In the genomic region with DNA sequence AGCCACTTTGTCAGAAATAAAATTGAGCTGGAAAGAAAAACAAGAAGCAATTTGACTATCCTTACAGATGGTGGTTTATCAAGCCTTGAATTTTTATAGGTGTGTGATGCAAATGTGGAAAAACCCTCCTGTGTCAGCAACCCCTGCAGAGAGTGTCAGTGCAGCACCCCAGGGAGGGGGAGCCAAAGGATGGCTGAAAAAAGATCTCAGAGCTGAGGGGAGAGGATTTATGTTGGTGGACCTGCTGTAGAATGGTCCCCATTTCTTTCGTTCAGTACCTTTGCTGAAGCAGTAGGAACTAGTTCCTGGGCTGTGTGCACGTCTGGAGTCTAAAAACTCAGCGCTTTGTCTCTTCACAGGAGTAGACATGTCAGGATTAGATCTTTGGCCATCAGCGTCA, we compare ENCODE assay signal across 22 cellular contexts.
A peak's percentile ranks its signal among the peaks of the same experiment; 100 is the strongest.
DNase-seq lines count a peak whose midpoint lies in the region; ATAC-seq and TF ChIP-seq lines count a peak whose summit lies in the region.
"Had no signal": no experiment of that assay in that cellular context is flagged by ENCODE, and none has a peak within 500 bp of the region (broad histone marks: within the 10 kb centered on the region; RNA-seq: fewer than 3 reads in every experiment).

No MANE protein-coding gene starts in this region.

- H3K4me2 ChIP-seq in MM.1S (ENCODE audit: low read depth, low read length): peak overlapping the region; percentile 6; the same call in 1 of the 2 replicates
- H3K4me2 ChIP-seq: BLaER1 had no signal

- no peaks in the 10 kb centered on the region for H3K79me2 ChIP-seq in MM.1S (ENCODE audit: low read length)

- H3K27me3 ChIP-seq in MM.1S (replicated peaks; ENCODE audit: insufficient read depth, low read length): no peaks in the 10 kb centered on the region
- H3K27me3 ChIP-seq: BLaER1, SJCRH30 had no signal

- TF ChIP-seq CTCF in MM.1S (IDR thresholded peaks at IDR 0.05; ENCODE audit: low read length) (no peak), choroid plexus epithelial cell (conservative IDR thresholded peaks at IDR 0.05; ENCODE audit: low read depth, low read length) (no peak), nephron progenitor cell (IDR thresholded peaks at IDR 0.05) (no peak)

- H3K36me3 ChIP-seq in MM.1S (replicated peaks; ENCODE audit: insufficient read depth, low read length): no peaks in the 10 kb centered on the region
- H3K36me3 ChIP-seq: BLaER1, SJCRH30 had no signal

- peak; percentile 47 for DNase-seq in NCI-H2171 treated with DMSO at 0.1 percent for 48 hours (lab: John Stamatoyannopoulos, UW)
- no peak for DNase-seq in NCI-H2171 (lab: John Stamatoyannopoulos, UW)
- DNase-seq in MM.1S: peak; percentile 37
- peak; percentile 15 for DNase-seq in choroid plexus epithelial cell (ENCODE audit: low read depth)
- no peak for DNase-seq in nephron progenitor cell
- no peak for DNase-seq in NK-92 (lab: John Stamatoyannopoulos, UW; ENCODE audit: unreplicated experiment)
- DNase-seq in NCI-H748 treated with DMSO at 0.1 percent for 48 hours (lab: John Stamatoyannopoulos, UW): no peak
- DNase-seq: ACHN; Caco-2; CD4-positive, alpha-beta memory T cell; DMS153; NCI-H1092 treated with DMSO at 0.1 percent for 48 hours; NCI-H1436 treated with DMSO at 0.1 percent for 48 hours; NCI-H2029 treated with DMSO at 0.1 percent for 48 hours; NCI-H82; OCI-M1; SJCRH30 had no signal

- peaks cover 15% of the 10 kb centered on the region for H3K27me3 Mint-ChIP-seq in nephron progenitor cell (ENCODE audit: low read depth, poor library complexity)

- H4K20me1 ChIP-seq in MM.1S (ENCODE audit: insufficient read depth, low read length): no peaks in the 10 kb centered on the region
- H4K20me1 ChIP-seq: BLaER1 had no signal

- peaks cover 15% of the 10 kb centered on the region for H3K4me1 Mint-ChIP-seq in nephron progenitor cell

- no peak overlapping the region for H3K27ac ChIP-seq in MM.1S (ENCODE audit: low read length)
- H3K27ac ChIP-seq: 22Rv1, BLaER1, SJCRH30 had no signal

- H3K9ac ChIP-seq in MM.1S (ENCODE audit: low read length): no peak overlapping the region
- H3K9ac ChIP-seq: BLaER1 had no signal

- H3K9me3 ChIP-seq in MM.1S (replicated peaks; ENCODE audit: insufficient read depth, low read length): no peaks in the 10 kb centered on the region
- H3K9me3 ChIP-seq: Caco-2, SJCRH30 had no signal

- H3K4me3 Mint-ChIP-seq in nephron progenitor cell: no peak overlapping the region
- H3K4me3 Mint-ChIP-seq: CD4-positive, alpha-beta memory T cell had no signal

- H2AFZ ChIP-seq in MM.1S (ENCODE audit: low read length): no peak overlapping the region

- H3K27ac Mint-ChIP-seq in nephron progenitor cell: no peak overlapping the region

- no peaks in the 10 kb centered on the region for H3F3A ChIP-seq in MM.1S (ENCODE audit: insufficient read depth, low read length)

- no peaks in the 10 kb centered on the region; the same call in 1 of the 2 replicates for H3K4me1 ChIP-seq in MM.1S (ENCODE audit: low read length)
- H3K4me1 ChIP-seq: Caco-2, SJCRH30 had no signal

- no peak for ATAC-seq in HG02981 (IDR thresholded peaks at IDR 0.05; ENCODE audit: unreplicated experiment)
- ATAC-seq: HepG2, K562 had no signal

- no peaks in the 10 kb centered on the region for H3K9me2 ChIP-seq in MM.1S (replicated peaks; ENCODE audit: insufficient read depth, low read length)

- H3K4me3 ChIP-seq in MM.1S (ENCODE audit: low read length): no peak overlapping the region
- no peak overlapping the region for H3K4me3 ChIP-seq in choroid plexus epithelial cell (ENCODE audit: low read depth, low read length)
- H3K4me3 ChIP-seq: BLaER1, K562, SJCRH30 had no signal

- H3K9me3 Mint-ChIP-seq in nephron progenitor cell: no peaks in the 10 kb centered on the region

- H3K36me3 Mint-ChIP-seq in nephron progenitor cell (ENCODE audit: low read depth): no peaks in the 10 kb centered on the region
- H3K36me3 Mint-ChIP-seq: CD4-positive, alpha-beta memory T cell had no signal

Comparison
In these comparisons a context has a peak if more than half of its experiments do, and no peak if none do; other contexts are left out.
1. DNase-seq: peak in NCI-H2171 treated with DMSO at 0.1 percent for 48 hours (single experiment), MM.1S (single experiment) and choroid plexus epithelial cell (single experiment); none in NCI-H2171 (single experiment), nephron progenitor cell (single experiment), NK-92 (single experiment) and NCI-H748 treated with DMSO at 0.1 percent for 48 hours (single experiment).